1 cellular context compared by ENCODE assay signal in genomic region chr9:136093995-136094881, GRCh38.
TF ChIP-seq lines count a peak whose summit lies in the region.

No MANE protein-coding gene starts in this region.

TF ChIP-seq in HepG2, 621 proteins besides CTCF, POLR2A, EP300 and RAD21 (continued from another document and continues in another):
- TF ChIP-seq GMEB2 (CRISPR knock-in tag; IDR thresholded peaks at IDR 0.05; ENCODE audit: low read depth) (no peak), BRCA1 (CRISPR knock-in tag; IDR thresholded peaks at IDR 0.05) (no peak), ATF6 (CRISPR knock-in tag; conservative IDR thresholded peaks at IDR 0.05) (0 out of 2 replicates have a peak, but pooled peaks have one; percentile 12), ZSCAN25 (CRISPR knock-in tag; IDR thresholded peaks at IDR 0.05) (0 out of 2 replicates have a peak, but pooled peaks have one; percentile 46), ZSCAN9 (CRISPR knock-in tag; IDR thresholded peaks at IDR 0.05; ENCODE audit: borderline replicate concordance) (0 out of 2 replicates have a peak, but pooled peaks have one; percentile 40), U2AF1 (optimal IDR thresholded peaks at IDR 0.05; ENCODE audit: low read depth, low read length) (no peak), ZNF274 (CRISPR knock-in tag; IDR thresholded peaks at IDR 0.05) (no peak), ZNF703 (CRISPR knock-in tag; IDR thresholded peaks at IDR 0.05; ENCODE audit: borderline replicate concordance) (no peak; the same call in 1 of the 2 replicates), SOX5 (CRISPR knock-in tag; IDR thresholded peaks at IDR 0.05; ENCODE audit: borderline replicate concordance) (no peak), FOSL2 (CRISPR knock-in tag; IDR thresholded peaks at IDR 0.05) (no peak), AHR (CRISPR knock-in tag; IDR thresholded peaks at IDR 0.05) (0 out of 2 replicates have a peak, but pooled peaks have one; percentile 25), ARNT2 (CRISPR knock-in tag; IDR thresholded peaks at IDR 0.05; ENCODE audit: low read depth) (no peak), JUNB (CRISPR knock-in tag; IDR thresholded peaks at IDR 0.05; ENCODE audit: borderline replicate concordance) (no peak), MAZ (IDR thresholded peaks at IDR 0.05; ENCODE audit: borderline replicate concordance, low read depth, low read length) (0 out of 2 replicates have a peak, but pooled peaks have one; percentile 19), MAZ (CRISPR knock-in tag; IDR thresholded peaks at IDR 0.05; ENCODE audit: low read depth) (no peak; the same call in 1 of the 2 replicates), BRD4 (CRISPR knock-in tag; IDR thresholded peaks at IDR 0.05) (peak; percentile 21; the same call in 1 of the 2 replicates), ZNF124 (CRISPR knock-in tag; IDR thresholded peaks at IDR 0.05) (peak; percentile 47; the same call in 1 of the 2 replicates), SRSF1 (optimal IDR thresholded peaks at IDR 0.05; ENCODE audit: low read depth, low read length) (peak; percentile 22), CREM (IDR thresholded peaks at IDR 0.05) (no peak), CREM (CRISPR knock-in tag; IDR thresholded peaks at IDR 0.05) (no peak), ZBTB42 (CRISPR knock-in tag; IDR thresholded peaks at IDR 0.05) (no peak), TSC22D2 (CRISPR knock-in tag; IDR thresholded peaks at IDR 0.05; ENCODE audit: borderline replicate concordance) (no peak), HNRNPL (IDR thresholded peaks at IDR 0.05; ENCODE audit: low read depth, low read length) (peak; percentile 76; the same call in 1 of the 2 replicates), ZNF687 (CRISPR knock-in tag; IDR thresholded peaks at IDR 0.05) (peak; percentile 91), CSRNP1 (CRISPR knock-in tag; IDR thresholded peaks at IDR 0.05) (peak; percentile 92; the same call in 1 of the 2 replicates), ZBTB25 (CRISPR knock-in tag; IDR thresholded peaks at IDR 0.05) (peak; percentile 57; the same call in 1 of the 2 replicates), ZNF558 (CRISPR knock-in tag; IDR thresholded peaks at IDR 0.05; ENCODE audit: borderline replicate concordance) (peak; percentile 87), THAP11 (CRISPR knock-in tag; IDR thresholded peaks at IDR 0.05) (peak; percentile 35; the same call in 1 of the 2 replicates), ZNF614 (CRISPR knock-in tag; IDR thresholded peaks at IDR 0.05; ENCODE audit: borderline replicate concordance) (no peak), MLX (CRISPR knock-in tag; IDR thresholded peaks at IDR 0.05) (no peak), ZNF280D (CRISPR knock-in tag; IDR thresholded peaks at IDR 0.05) (0 out of 2 replicates have a peak, but pooled peaks have one; percentile 9), PHF21A (CRISPR knock-in tag; IDR thresholded peaks at IDR 0.05) (peak; percentile 83), ZNF746 (CRISPR knock-in tag; IDR thresholded peaks at IDR 0.05) (peak; percentile 64; the same call in 1 of the 2 replicates), RBM39 (IDR thresholded peaks at IDR 0.05; ENCODE audit: low read depth, low read length, poor library complexity, severe bottlenecking) (no peak)
- TF ChIP-seq, protein P1, sequence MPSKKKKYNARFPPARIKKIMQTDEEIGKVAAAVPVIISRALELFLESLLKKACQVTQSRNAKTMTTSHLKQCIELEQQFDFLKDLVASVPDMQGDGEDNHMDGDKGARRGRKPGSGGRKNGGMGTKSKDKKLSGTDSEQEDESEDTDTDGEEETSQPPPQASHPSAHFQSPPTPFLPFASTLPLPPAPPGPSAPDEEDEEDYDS (CRISPR knock-in tag; IDR thresholded peaks at IDR 0.05), result peak; percentile 63
- TF ChIP-seq, protein P2, sequence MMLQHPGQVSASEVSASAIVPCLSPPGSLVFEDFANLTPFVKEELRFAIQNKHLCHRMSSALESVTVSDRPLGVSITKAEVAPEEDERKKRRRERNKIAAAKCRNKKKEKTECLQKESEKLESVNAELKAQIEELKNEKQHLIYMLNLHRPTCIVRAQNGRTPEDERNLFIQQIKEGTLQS (CRISPR knock-in tag; IDR thresholded peaks at IDR 0.05), result 0 out of 2 replicates have a peak, but pooled peaks have one; percentile 4
- TF ChIP-seq, protein P3, sequence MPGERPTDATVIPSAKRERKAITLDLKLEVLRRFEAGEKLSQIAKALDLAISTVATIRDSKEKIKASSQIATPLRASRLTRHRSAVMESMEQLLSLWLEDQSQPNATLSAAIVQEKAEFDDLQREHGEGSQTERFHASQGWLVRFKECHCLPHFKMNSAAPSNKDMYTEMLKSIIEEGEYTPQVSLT (CRISPR knock-in tag; IDR thresholded peaks at IDR 0.05; ENCODE audit: borderline replicate concordance, low read depth), result no peak
- TF ChIP-seq, protein P4, sequence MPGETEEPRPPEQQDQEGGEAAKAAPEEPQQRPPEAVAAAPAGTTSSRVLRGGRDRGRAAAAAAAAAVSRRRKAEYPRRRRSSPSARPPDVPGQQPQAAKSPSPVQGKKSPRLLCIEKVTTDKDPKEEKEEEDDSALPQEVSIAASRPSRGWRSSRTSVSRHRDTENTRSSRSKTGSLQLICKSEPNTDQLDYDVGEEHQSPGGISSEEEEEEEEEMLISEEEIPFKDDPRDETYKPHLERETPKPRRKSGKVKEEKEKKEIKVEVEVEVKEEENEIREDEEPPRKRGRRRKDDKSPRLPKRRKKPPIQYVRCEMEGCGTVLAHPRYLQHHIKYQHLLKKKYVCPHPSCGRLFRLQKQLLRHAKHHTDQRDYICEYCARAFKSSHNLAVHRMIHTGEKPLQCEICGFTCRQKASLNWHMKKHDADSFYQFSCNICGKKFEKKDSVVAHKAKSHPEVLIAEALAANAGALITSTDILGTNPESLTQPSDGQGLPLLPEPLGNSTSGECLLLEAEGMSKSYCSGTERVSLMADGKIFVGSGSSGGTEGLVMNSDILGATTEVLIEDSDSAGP (CRISPR knock-in tag; IDR thresholded peaks at IDR 0.05; ENCODE audit: borderline replicate concordance), result peak; percentile 45
